Comparison of ENCODE assay signal across 8 cellular contexts in the genomic region with DNA sequence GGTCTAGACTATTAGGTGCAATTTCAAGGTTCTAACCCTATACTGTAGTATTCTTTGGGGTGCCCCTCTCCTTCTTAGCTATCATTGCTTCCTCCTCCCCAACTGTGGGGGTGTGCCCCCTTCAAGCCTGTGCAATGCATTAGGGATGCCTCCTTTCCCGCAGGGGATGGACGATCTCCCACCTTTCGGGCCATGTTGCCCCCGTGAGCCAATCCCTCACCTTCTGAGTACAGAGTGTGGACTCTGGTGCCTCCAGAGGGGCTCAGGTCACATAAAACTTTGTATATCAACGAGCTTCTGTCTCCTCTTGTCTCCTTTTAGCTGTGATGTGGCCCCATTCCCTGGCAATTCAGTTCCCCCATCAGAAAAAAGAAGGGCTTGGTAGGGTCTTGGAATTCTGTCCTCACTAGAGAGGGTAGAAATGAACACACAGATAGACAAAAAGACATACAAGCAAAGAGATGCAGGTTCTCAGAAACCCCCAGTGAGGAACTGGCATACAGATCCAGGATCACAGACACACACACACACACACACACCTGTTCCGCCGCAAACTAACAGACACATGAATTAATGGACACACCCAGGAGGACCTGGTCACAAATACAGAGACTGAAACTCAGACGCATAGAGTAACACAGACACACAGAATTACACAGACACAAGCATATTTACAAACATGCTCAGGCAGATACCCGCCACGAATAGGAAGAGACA. TPM values are rescaled to one million over a fixed set of nuclear protein-coding genes. Genes with fewer than 3 reads are reported as not detected.
DNase-seq lines count a peak whose midpoint lies in the region; ATAC-seq and TF ChIP-seq lines count a peak whose summit lies in the region.

No MANE protein-coding gene starts in this region.

- DNase-seq in chondrocyte (ENCODE audit: low spot score), result no peak
- no peak for DNase-seq in NCI-H2171 treated with DMSO at 0.1 percent for 48 hours (lab: John Stamatoyannopoulos, UW)

- H2AFZ ChIP-seq in ACC112 (ENCODE audit: low read length, unreplicated experiment) (no peak overlapping the region), Loucy (ENCODE audit: low read length) (peak overlapping the region; percentile 80)

- peak overlapping the region; percentile 88 for H3K4me3 Mint-ChIP-seq in chondrocyte (ENCODE audit: unreplicated experiment)

- no peaks in the 10 kb centered on the region for H3K27me3 ChIP-seq in ACC112 (ENCODE audit: insufficient read depth, low read length)
- peaks cover 10% of the 10 kb centered on the region for H3K27me3 ChIP-seq in Loucy (ENCODE audit: insufficient read depth, low read length, poor library complexity, severe bottlenecking)
- no peaks in the 10 kb centered on the region for H3K27me3 ChIP-seq in muscle layer of colon (ENCODE audit: control insufficient read depth in 1 of 2, insufficient read depth in 2 of 2, low read length in 2 of 2)

- H3K36me3 Mint-ChIP-seq in chondrocyte (ENCODE audit: low read depth), result peaks cover 14% of the 10 kb centered on the region

- H3K9me3 ChIP-seq in Loucy (ENCODE audit: insufficient read depth, low read depth, low read length) (no peaks in the 10 kb centered on the region), muscle layer of colon (ENCODE audit: low read length) (no peaks in the 10 kb centered on the region)

- no peaks in the 10 kb centered on the region for H3K9me3 Mint-ChIP-seq in chondrocyte (ENCODE audit: low read depth)

- peak overlapping the region; percentile 63 for H3K4me3 ChIP-seq in ACC112 (ENCODE audit: low read depth, low read length)
- peak overlapping the region; percentile 97 for H3K4me3 ChIP-seq in Loucy (ENCODE audit: low read length, poor library complexity, severe bottlenecking)
- H3K4me3 ChIP-seq in muscle layer of colon (ENCODE audit: low read depth in 1 of 2, low read length in 2 of 2), result peak overlapping the region; percentile 38 to 97

- peak overlapping the region; percentile 99 for H3K9ac ChIP-seq in Loucy (ENCODE audit: low read depth, low read length, poor library complexity, severe bottlenecking)
- H3K9ac ChIP-seq in muscle layer of colon (ENCODE audit: low read length), result peak overlapping the region; percentile 69

- ATAC-seq in GM19397 (IDR thresholded peaks at IDR 0.05; ENCODE audit: unreplicated experiment), result no peak
- ATAC-seq in GM21367 (IDR thresholded peaks at IDR 0.05; ENCODE audit: unreplicated experiment), result no peak
- ATAC-seq in GM18511 (IDR thresholded peaks at IDR 0.05; ENCODE audit: unreplicated experiment), result no peak

- peak overlapping the region; percentile 100 for H3K27ac Mint-ChIP-seq in chondrocyte (ENCODE audit: unreplicated experiment)

- H3K9me2 ChIP-seq in Loucy (replicated peaks; ENCODE audit: low read depth, low read length), result no peaks in the 10 kb centered on the region

- H3K36me3 ChIP-seq in ACC112 (ENCODE audit: insufficient read depth, low read length) (peaks cover 3% of the 10 kb centered on the region; the same call in 1 of the 2 replicates), Loucy (ENCODE audit: insufficient read depth, low read length) (no peaks in the 10 kb centered on the region), muscle layer of colon (ENCODE audit: insufficient read depth, low read length) (peaks cover 28% of the 10 kb centered on the region)

- no peaks in the 10 kb centered on the region; the same call in 1 of the 2 replicates for H3F3A ChIP-seq in Loucy (ENCODE audit: low read depth)

- H3K79me2 ChIP-seq in ACC112 (ENCODE audit: control insufficient read depth, insufficient read depth, low read length, unreplicated experiment) (peaks cover 22% of the 10 kb centered on the region), Loucy (ENCODE audit: insufficient read depth, low read length) (peaks cover 31% of the 10 kb centered on the region)

- TF ChIP-seq CTCF in Loucy (conservative IDR thresholded peaks at IDR 0.05; ENCODE audit: low read length) (no peak), chondrocyte (IDR thresholded peaks at IDR 0.05) (no peak)

- peaks cover 29% of the 10 kb centered on the region for H3K4me1 Mint-ChIP-seq in chondrocyte (ENCODE audit: low read depth)

- H3K4me1 ChIP-seq in ACC112 (ENCODE audit: control insufficient read depth, insufficient read depth, low read length, unreplicated experiment), result peaks cover 3% of the 10 kb centered on the region
- H3K4me1 ChIP-seq in Loucy (ENCODE audit: insufficient read depth, low read length, poor library complexity, severe bottlenecking), result peaks cover 14% of the 10 kb centered on the region
- H3K4me1 ChIP-seq in muscle layer of colon (ENCODE audit: insufficient read depth, low read length), result peaks cover 14% of the 10 kb centered on the region

- H3K27ac ChIP-seq in ACC112 (ENCODE audit: low read depth, low read length) (peak overlapping the region; percentile 55; the same call in 1 of the 2 replicates), muscle layer of colon (ENCODE audit: low read depth, low read length) (peak overlapping the region; percentile 66)

- H3K27me3 Mint-ChIP-seq in chondrocyte (ENCODE audit: low read depth), result no peaks in the 10 kb centered on the region

- H3K4me2 ChIP-seq in Loucy (ENCODE audit: low read depth, low read length, poor library complexity, severe bottlenecking), result peak overlapping the region; percentile 89

- H4K20me1 ChIP-seq in Loucy (ENCODE audit: insufficient read depth, low read length, poor library complexity, severe bottlenecking), result peaks cover 21% of the 10 kb centered on the region

RNA-seq across cellular contexts. Expression of a gene that starts 2.5 kb away (rescaled TPM):
- 158 to 195 TPM (median 161 TPM) in 3 replicates for total RNA-seq in chondrocyte

RNA-seq across cellular contexts. Expression of a gene that starts 42.6 kb away (rescaled TPM):
- total RNA-seq in chondrocyte, result 151 to 218 TPM (median 214 TPM) in 3 replicates

RNA-seq across cellular contexts. Expression of a gene that starts 48.3 kb away (rescaled TPM):
- 21.8 to 33.2 TPM (median 25.5 TPM) in 3 replicates for total RNA-seq in chondrocyte
